Comparison of ENCODE assay signal across 22 cellular contexts in the genomic region with DNA sequence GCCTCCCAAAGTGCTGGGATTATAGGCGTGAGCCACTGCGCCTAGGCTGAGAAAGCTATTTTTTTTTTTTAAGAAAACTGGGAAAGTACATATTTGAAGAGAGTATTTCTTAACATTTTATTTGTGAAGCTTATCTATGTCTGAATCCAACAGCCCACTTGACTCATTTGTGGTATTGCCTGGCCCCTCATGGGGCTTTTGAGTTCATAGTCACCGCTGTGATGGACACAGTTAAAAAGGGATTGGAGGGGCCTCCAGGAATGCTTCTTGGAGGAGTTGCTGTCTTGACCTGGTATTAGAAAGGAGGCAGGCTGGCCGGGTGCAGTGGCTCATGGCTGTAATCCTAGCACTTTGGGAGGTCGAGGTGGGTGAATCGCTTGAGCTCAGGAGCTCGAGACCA. TPM values are rescaled to one million over a fixed set of nuclear protein-coding genes. Genes with fewer than 3 reads are reported as not detected.
DNase-seq lines count a peak whose midpoint lies in the region; ATAC-seq, FAIRE-seq and TF ChIP-seq lines count a peak whose summit lies in the region.
"Had no signal": no experiment of that assay in that cellular context is flagged by ENCODE, and none has a peak within 500 bp of the region (broad histone marks: within the 10 kb centered on the region; RNA-seq: fewer than 3 reads in every experiment).

No MANE protein-coding gene starts in this region.

- H3K27ac Mint-ChIP-seq in astrocyte (ENCODE audit: unreplicated experiment) (no peak overlapping the region), MCF 10A (ENCODE audit: low read depth, unreplicated experiment) (no peak overlapping the region)
- H3K27ac Mint-ChIP-seq: CD8-positive, alpha-beta T cell had no signal

- H3K9me2 ChIP-seq in hepatocyte (replicated peaks; ENCODE audit: insufficient read depth): no peaks in the 10 kb centered on the region

- H3K27ac ChIP-seq in BLaER1 (no peak overlapping the region), astrocyte (ENCODE audit: low read depth, low read length) (no peak overlapping the region), hepatocyte (peak overlapping the region; percentile 52)

- TF ChIP-seq CTCF in NB4 (IDR thresholded peaks at IDR 0.05; ENCODE audit: low read depth, low read length) (no peak), astrocyte (IDR thresholded peaks at IDR 0.05; ENCODE audit: insufficient read depth, low read depth, low read length) (no peak), hepatocyte (IDR thresholded peaks at IDR 0.05; ENCODE audit: poor library complexity) (no peak), MCF 10A (IDR thresholded peaks at IDR 0.05; ENCODE audit: unreplicated experiment) (no peak)

- ATAC-seq in GM19455 (IDR thresholded peaks at IDR 0.05; ENCODE audit: unreplicated experiment): no peak
- ATAC-seq: CD8-positive, alpha-beta T cell had no signal

- H3K27me3 Mint-ChIP-seq in astrocyte (ENCODE audit: low read depth, unreplicated experiment): no peaks in the 10 kb centered on the region
- H3K27me3 Mint-ChIP-seq in MCF 10A (ENCODE audit: insufficient read depth, unreplicated experiment): no peaks in the 10 kb centered on the region

- H3K36me3 Mint-ChIP-seq in astrocyte (ENCODE audit: low read depth, unreplicated experiment): peaks cover 3% of the 10 kb centered on the region
- peaks cover 64% of the 10 kb centered on the region for H3K36me3 Mint-ChIP-seq in MCF 10A (ENCODE audit: insufficient read depth, unreplicated experiment)

- peak; percentile 47 for DNase-seq in NB4 (ENCODE audit: low read depth)
- DNase-seq in astrocyte (ENCODE audit: low read depth): peak; percentile 80
- DNase-seq in hepatocyte (ENCODE audit: low spot score): peak; percentile 54
- no peak for DNase-seq in MCF 10A (ENCODE audit: unreplicated experiment)
- no peak for DNase-seq in GOT3 (lab: John Stamatoyannopoulos, UW)
- DNase-seq in NCI-H2107 (lab: John Stamatoyannopoulos, UW): no peak
- DNase-seq: 8988T; CD8-positive, alpha-beta T cell; DMS79 treated with DMSO at 0.1 percent for 48 hours; GF-D8; H7; Karpas-422; NCI-H1417 treated with DMSO at 0.1 percent for 48 hours; NCI-H1930; NCI-H2171; NCI-H446; NK-92 treated with Interleukin-12 subunit alpha and Interleukin-12 subunit beta, amount 100 ng/mL, for 24 hours; RPMI8226 had no signal

- peaks cover 3% of the 10 kb centered on the region for H3K4me1 Mint-ChIP-seq in astrocyte (ENCODE audit: low read depth, unreplicated experiment)
- H3K4me1 Mint-ChIP-seq in MCF 10A (ENCODE audit: insufficient read depth, unreplicated experiment): no peaks in the 10 kb centered on the region

- intact Hi-C loops in MCF 10A (cut with micrococcal nuclease): no loop called here

- no peak overlapping the region for H2AFZ ChIP-seq in astrocyte (ENCODE audit: low read depth, low read length)
- no peak overlapping the region for H2AFZ ChIP-seq in hepatocyte

- H3K9me3 Mint-ChIP-seq in astrocyte (ENCODE audit: unreplicated experiment): no peaks in the 10 kb centered on the region
- H3K9me3 Mint-ChIP-seq in MCF 10A (ENCODE audit: unreplicated experiment): no peaks in the 10 kb centered on the region
- H3K9me3 Mint-ChIP-seq: CD8-positive, alpha-beta T cell had no signal

- WGBS in hepatocyte (ENCODE audit: low lambda C conversion rate, missing lambda C conversion rate): 69% methylated on average over 7 of the region's 7 CpGs

- 0 out of 2 replicates have a peak overlapping the region, but pooled peaks have one; percentile 10 for H3K9ac ChIP-seq in BLaER1
- no peak overlapping the region for H3K9ac ChIP-seq in astrocyte (ENCODE audit: low read length)

- no peak overlapping the region for H3K4me3 ChIP-seq in BLaER1
- no peak overlapping the region for H3K4me3 ChIP-seq in NB4 (ENCODE audit: low read depth, low read length)
- no peak overlapping the region for H3K4me3 ChIP-seq in astrocyte (ENCODE audit: insufficient read depth, low read depth, low read length)
- H3K4me3 ChIP-seq in hepatocyte: no peak overlapping the region

- H3K4me1 ChIP-seq in BLaER1 (no peaks in the 10 kb centered on the region), astrocyte (ENCODE audit: insufficient read depth, low read length) (peaks cover 2% of the 10 kb centered on the region), hepatocyte (ENCODE audit: insufficient read depth) (peaks cover 5% of the 10 kb centered on the region)

- H3K9me3 ChIP-seq in BLaER1 (no peaks in the 10 kb centered on the region), astrocyte (ENCODE audit: insufficient read depth, low read depth, low read length) (no peaks in the 10 kb centered on the region), hepatocyte (ENCODE audit: low read depth) (no peaks in the 10 kb centered on the region)

- CTCF ChIA-PET in MCF 10A (lab: Yijun Ruan, JAX): interaction anchor here (0.6 to 5.5 kb wide), 2 partner anchors 75 to 616 kb away, joined by 4 to 40 read pairs; no protein-coding TSS in a partner anchor

- no peaks in the 10 kb centered on the region for H3K27me3 ChIP-seq in BLaER1
- no peaks in the 10 kb centered on the region for H3K27me3 ChIP-seq in astrocyte (ENCODE audit: insufficient read depth, low read length)
- no peaks in the 10 kb centered on the region for H3K27me3 ChIP-seq in hepatocyte

- no peak for TF ChIP-seq POLR2A in NB4 (IDR thresholded peaks at IDR 0.05; ENCODE audit: extremely low read depth, insufficient read length)

- H3K36me3 ChIP-seq in BLaER1 (peaks cover 99% of the 10 kb centered on the region), astrocyte (ENCODE audit: insufficient read depth, low read length) (no peaks in the 10 kb centered on the region), hepatocyte (replicated peaks; ENCODE audit: insufficient read depth, low read depth) (no peaks in the 10 kb centered on the region)

- no peak for FAIRE-seq in astrocyte (lab: Jason Lieb, UNC)
- FAIRE-seq: D721Med, GM12891 had no signal

- POLR2A ChIA-PET in MCF 10A (lab: Yijun Ruan, JAX): interaction anchor here (0.7 to 1.3 kb wide), 3 partner anchors 49 to 159 kb away, joined by 3 to 4 read pairs (median 3); partner anchors contain the start of gene PSMD9

- H3K4me2 ChIP-seq in BLaER1 (no peak overlapping the region), astrocyte (ENCODE audit: low read length) (no peak overlapping the region), hepatocyte (no peak overlapping the region)

- H3K4me3 Mint-ChIP-seq in astrocyte (ENCODE audit: unreplicated experiment): no peak overlapping the region
- no peak overlapping the region for H3K4me3 Mint-ChIP-seq in MCF 10A (ENCODE audit: unreplicated experiment)
- H3K4me3 Mint-ChIP-seq: CD8-positive, alpha-beta T cell had no signal

- peaks cover 90% of the 10 kb centered on the region for H4K20me1 ChIP-seq in BLaER1
- H4K20me1 ChIP-seq in astrocyte (ENCODE audit: insufficient read depth, low read length): no peaks in the 10 kb centered on the region
- H4K20me1 ChIP-seq in hepatocyte (ENCODE audit: insufficient read depth, poor library complexity, severe bottlenecking): no peaks in the 10 kb centered on the region

- no TSS peak for BruUV-seq in MCF 10A (replicated peaks; lab: Mats Ljungman, UMichigan)

- H3K79me2 ChIP-seq in astrocyte (ENCODE audit: insufficient read depth, low read length) (no peaks in the 10 kb centered on the region), hepatocyte (no peaks in the 10 kb centered on the region)

RNA-seq across cellular contexts. Expression of gene BCL7A, which starts 26.5 kb away (rescaled TPM):
- total RNA-seq in astrocyte (8.5 and 9.6 TPM in 2 replicates), hepatocyte (9.6 and 14.2 TPM in 2 replicates), MCF 10A (2022) (17.9 and 18.1 TPM in 2 replicates)
- 11.8 and 14.9 TPM in 2 replicates for polyA plus RNA-seq in hepatocyte

RNA-seq across cellular contexts. Expression of gene MLXIP, which starts 30.4 kb away (rescaled TPM):
- total RNA-seq in astrocyte: 62.5 and 73.4 TPM in 2 replicates
- total RNA-seq in hepatocyte: 5.6 and 11.5 TPM in 2 replicates
- polyA plus RNA-seq in hepatocyte: 33.1 and 39.4 TPM in 2 replicates
- 34.2 and 35.6 TPM in 2 replicates for total RNA-seq in MCF 10A (2022)

Comparison
In these comparisons a context has a peak if more than half of its experiments do, and no peak if none do; other contexts are left out.
1. DNase-seq: peak in NB4 (single experiment), astrocyte (single experiment) and hepatocyte (single experiment); none in MCF 10A (single experiment), GOT3 (single experiment) and NCI-H2107 (single experiment).